In the genomic region with DNA sequence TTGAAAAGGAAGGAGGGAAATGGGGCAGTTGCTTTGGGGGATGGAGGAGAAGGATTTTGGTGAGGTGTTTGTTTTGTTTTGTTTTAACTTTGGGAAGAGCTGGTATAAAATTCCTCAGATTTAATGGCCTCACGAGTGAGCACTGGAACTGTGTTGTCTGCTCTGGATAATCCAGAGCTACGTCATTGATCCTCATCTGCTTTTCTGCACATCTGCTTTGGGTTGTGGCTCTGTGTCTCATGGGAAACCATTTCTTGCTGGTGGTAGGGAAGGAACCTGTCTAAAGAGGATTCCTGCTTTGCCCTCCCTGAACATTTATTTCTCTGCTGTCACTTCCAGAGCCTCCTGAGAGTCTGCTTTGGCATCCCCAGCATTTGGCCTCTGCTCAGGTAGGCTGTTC, we compare ENCODE assay signal across 9 cellular contexts. TPM values are rescaled to one million over a fixed set of nuclear protein-coding genes. Genes with fewer than 3 reads are reported as not detected.
DNase-seq lines count a peak whose midpoint lies in the region; ATAC-seq and TF ChIP-seq lines count a peak whose summit lies in the region.
"Had no signal": no experiment of that assay in that cellular context is flagged by ENCODE, and none has a peak within 500 bp of the region (broad histone marks: within the 10 kb centered on the region; RNA-seq: fewer than 3 reads in every experiment).

No MANE protein-coding gene starts in this region.

- H2BK12ac ChIP-seq in trophoblast cell (ENCODE audit: low read length): no peak overlapping the region

- no peak for TF ChIP-seq EP300 in esophagus muscularis mucosa (IDR thresholded peaks at IDR 0.05)

- H3K4me3 Mint-ChIP-seq in CD8-positive, alpha-beta T cell: peak overlapping the region; percentile 99

- H3K23ac ChIP-seq in trophoblast cell (ENCODE audit: low read length): no peak overlapping the region

- H3K36me3 Mint-ChIP-seq in CD8-positive, alpha-beta T cell: peaks cover 63% of the 10 kb centered on the region

- no peaks in the 10 kb centered on the region for H3K27me3 ChIP-seq in CD8-positive, alpha-beta T cell (ENCODE audit: insufficient read depth, low read length)
- H3K27me3 ChIP-seq in Peyer's patch (no peaks in the 10 kb centered on the region), esophagus muscularis mucosa (no peaks in the 10 kb centered on the region), trophoblast cell (ENCODE audit: insufficient read depth, low read length) (no peaks in the 10 kb centered on the region)

- H3K14ac ChIP-seq in trophoblast cell (ENCODE audit: low read length): no peak overlapping the region

- TF ChIP-seq CTCF in CD8-positive, alpha-beta T cell (IDR thresholded peaks at IDR 0.05): no peak
- TF ChIP-seq CTCF in Peyer's patch (IDR thresholded peaks at IDR 0.05) (no peak), esophagus muscularis mucosa (IDR thresholded peaks at IDR 0.05) (no peak)

- no peak for TF ChIP-seq POLR2A in Peyer's patch (IDR thresholded peaks at IDR 0.05)
- TF ChIP-seq POLR2A in esophagus muscularis mucosa (IDR thresholded peaks at IDR 0.05; ENCODE audit: low read depth): no peak

- H3K4me1 ChIP-seq in CD8-positive, alpha-beta T cell (ENCODE audit: insufficient read depth, low read length): peaks cover 56% of the 10 kb centered on the region
- H3K4me1 ChIP-seq in Peyer's patch (peaks cover 0 to 61% (median 17%) of the 10 kb centered on the region in 4 donors), esophagus muscularis mucosa (peaks cover 65 to 80% (median 77%) of the 10 kb centered on the region in 4 donors), trophoblast cell (ENCODE audit: control insufficient read depth in 1 of 2, insufficient read depth in 2 of 2, low read length in 2 of 2) (peaks cover 4 to 11% of the 10 kb centered on the region in 2 experiments)

- no peaks in the 10 kb centered on the region for H3K27me3 Mint-ChIP-seq in CD8-positive, alpha-beta T cell (ENCODE audit: low read depth)

- H4K91ac ChIP-seq in trophoblast cell (ENCODE audit: low read depth, low read length): no peak overlapping the region

- no peaks in the 10 kb centered on the region for H3K9me3 Mint-ChIP-seq in CD8-positive, alpha-beta T cell

- no peak overlapping the region for H4K12ac ChIP-seq in trophoblast cell (ENCODE audit: low read depth, low read length)

- peak overlapping the region; percentile 99 for H3K27ac Mint-ChIP-seq in CD8-positive, alpha-beta T cell

- peak overlapping the region; percentile 78 for H3K27ac ChIP-seq in CD8-positive, alpha-beta T cell (ENCODE audit: low read depth, low read length)
- peak overlapping the region; percentile 92 to 99 (median 94) for H3K27ac ChIP-seq in Peyer's patch
- peak overlapping the region; percentile 86 to 96 (median 91) for H3K27ac ChIP-seq in esophagus muscularis mucosa (replicated peaks in 1 of 4)
- no peak overlapping the region for H3K27ac ChIP-seq in trophoblast cell (ENCODE audit: low read depth, low read length)

- no peak overlapping the region for H3K9ac ChIP-seq in trophoblast cell (ENCODE audit: low read length)

- no peak overlapping the region for H4K8ac ChIP-seq in trophoblast cell (ENCODE audit: low read depth, low read length)

- H3K79me2 ChIP-seq in trophoblast cell (ENCODE audit: control insufficient read depth, insufficient read depth, low read length, poor library complexity): peaks cover 9% of the 10 kb centered on the region

- peaks cover 60% of the 10 kb centered on the region for H3K4me1 Mint-ChIP-seq in CD8-positive, alpha-beta T cell (ENCODE audit: low read depth)

- no peak overlapping the region for H2BK120ac ChIP-seq in trophoblast cell (ENCODE audit: insufficient read depth, low read length, poor library complexity)

- no peaks in the 10 kb centered on the region for H3K9me3 ChIP-seq in CD8-positive, alpha-beta T cell (ENCODE audit: low read length)
- no peaks in the 10 kb centered on the region for H3K9me3 ChIP-seq in Peyer's patch
- no peaks in the 10 kb centered on the region for H3K9me3 ChIP-seq in esophagus muscularis mucosa
- H3K9me3 ChIP-seq in trophoblast cell (ENCODE audit: insufficient read depth, low read depth, low read length): no peaks in the 10 kb centered on the region

- H3K4ac ChIP-seq in trophoblast cell (ENCODE audit: low read depth, low read length): peak overlapping the region; percentile 33

- CTCF ChIA-PET in CD8-positive, alpha-beta T cell (lab: Charles Lee): interaction anchor here (1.2 to 3.1 kb wide), 5 partner anchors 65 to 213 kb away, joined by 4 to 13 read pairs (median 7); no protein-coding TSS in a partner anchor

- no peaks in the 10 kb centered on the region for H3K36me3 ChIP-seq in CD8-positive, alpha-beta T cell (ENCODE audit: insufficient read depth, low read length)
- no peaks in the 10 kb centered on the region for H3K36me3 ChIP-seq in Peyer's patch
- H3K36me3 ChIP-seq in esophagus muscularis mucosa: no peaks in the 10 kb centered on the region
- H3K36me3 ChIP-seq in trophoblast cell (ENCODE audit: control insufficient read depth in 1 of 2, insufficient read depth in 2 of 2, low read length in 2 of 2): peaks cover 0 to 2% of the 10 kb centered on the region in 2 experiments

- peak overlapping the region; percentile 70 for H3K4me3 ChIP-seq in CD8-positive, alpha-beta T cell (ENCODE audit: low read depth, low read length)
- H3K4me3 ChIP-seq in Peyer's patch (peak overlapping the region; percentile 51 to 95 (median 79)), esophagus muscularis mucosa (peak overlapping the region; percentile 62 to 92 (median 70)), trophoblast cell (ENCODE audit: low read depth, low read length) (no peak overlapping the region)

- H3K18ac ChIP-seq in trophoblast cell (ENCODE audit: low read length): no peak overlapping the region

- POLR2A ChIA-PET in CD8-positive, alpha-beta T cell (lab: Charles Lee): interaction anchor here (1.1 to 3.7 kb wide), 4 partner anchors 59 to 213 kb away, joined by 3 to 22 read pairs (median 4); no protein-coding TSS in a partner anchor

- intact Hi-C loops in CD8-positive, alpha-beta T cell (cut with DNase I, micrococcal nuclease): loop anchor here (5.0 to 10.0 kb wide), 8 partner anchors 38 to 403 kb away; partner anchors contain the start of genes POMGNT2 (in 2 of the 2), ABHD5 (in 1 of the 2) and ANO10 (in 1 of the 2)
- intact Hi-C loops in esophagus muscularis mucosa (cut with DNase I): loop anchor here (10.0 kb wide), 2 partner anchors 125 to 215 kb away; no protein-coding TSS in a partner anchor

- no peak for ATAC-seq in CD8-positive, alpha-beta T cell
- no peak for ATAC-seq in HG03571 (IDR thresholded peaks at IDR 0.05; ENCODE audit: unreplicated experiment)

- H3K4me2 ChIP-seq in trophoblast cell (ENCODE audit: low read length): no peak overlapping the region

- no peak overlapping the region for H2AFZ ChIP-seq in trophoblast cell (ENCODE audit: insufficient read depth, low read length, poor library complexity)

- H2BK5ac ChIP-seq in trophoblast cell (ENCODE audit: low read depth, low read length, poor library complexity): no peak overlapping the region

- H2AK5ac ChIP-seq in trophoblast cell (ENCODE audit: low read length): no peak overlapping the region

- peaks cover 2% of the 10 kb centered on the region for H3K79me1 ChIP-seq in trophoblast cell (ENCODE audit: low read length)

- no peak for DNase-seq in CD8-positive, alpha-beta T cell
- DNase-seq in Peyer's patch: no peak
- DNase-seq in esophagus muscularis mucosa (ENCODE audit: extremely low spot score): no peak
- DNase-seq in trophoblast cell: no peak
- DNase-seq in NCI-H187 (lab: John Stamatoyannopoulos, UW): no peak
- DNase-seq in NCI-H446 treated with DMSO at 0.1 percent for 48 hours (lab: John Stamatoyannopoulos, UW): no peak
- no peak for DNase-seq in Kasumi-1 (lab: John Stamatoyannopoulos, UW)
- DNase-seq: head of caudate nucleus had no signal

- 42% methylated on average over 2 of the region's 2 CpGs for WGBS in esophagus muscularis mucosa
- no CpG with 5 or more reads among the region's 2 CpGs for WGBS in trophoblast cell (ENCODE audit: extremely low coverage, insufficient coverage, insufficient read length)

RNA-seq across cellular contexts. Expression of gene SNRK, which starts 3.1 kb away (rescaled TPM):
- total RNA-seq in CD8-positive, alpha-beta T cell: 100 to 1,000 TPM; 280 to 281 TPM
- total RNA-seq in Peyer's patch: 10 to 100 TPM; 48.7 to 69.4 (median 56.7) TPM
- 10 to 100 TPM; 30.7 to 50.4 (median 45.8) TPM for total RNA-seq in esophagus muscularis mucosa
- polyA plus RNA-seq in trophoblast cell (2013): 11.8 and 12.6 TPM in 2 replicates
